In genomic region chr14:94936901-94937321, GRCh38 we compare ENCODE assay signal across 13 cellular contexts.
DNase-seq lines count a peak whose midpoint lies in the region; ATAC-seq and TF ChIP-seq lines count a peak whose summit lies in the region.
"Had no signal": no experiment of that assay in that cellular context is flagged by ENCODE, and none has a peak within 500 bp of the region (broad histone marks: within the 10 kb centered on the region; RNA-seq: fewer than 3 reads in every experiment).

No MANE protein-coding gene starts in this region.

- no peaks in the 10 kb centered on the region for H3K79me2 ChIP-seq in MM.1S (ENCODE audit: low read length)

- H3K4me3 ChIP-seq in adrenal gland (peak overlapping the region in 2 of 4 donors; percentile 10 to 43), right cardiac atrium (ENCODE audit: low read length) (peak overlapping the region; percentile 19), rectal smooth muscle tissue (ENCODE audit: low read length) (peak overlapping the region; percentile 37), MM.1S (ENCODE audit: low read length) (no peak overlapping the region)

- H3K9me3 ChIP-seq in adrenal gland (replicated peaks in 1 of 3) (no peaks in the 10 kb centered on the region), right cardiac atrium (ENCODE audit: control insufficient read depth, low read length) (no peaks in the 10 kb centered on the region), MM.1S (replicated peaks; ENCODE audit: insufficient read depth, low read length) (no peaks in the 10 kb centered on the region)

- H3K4me1 ChIP-seq in adrenal gland (replicated peaks in 1 of 2), result peaks cover 11 to 17% of the 10 kb centered on the region in 2 donors
- no peaks in the 10 kb centered on the region for H3K4me1 ChIP-seq in right cardiac atrium (ENCODE audit: control insufficient read depth, insufficient read depth, low read length)
- H3K4me1 ChIP-seq in rectal smooth muscle tissue (ENCODE audit: control insufficient read depth, insufficient read depth, low read length), result peaks cover 23% of the 10 kb centered on the region
- no peaks in the 10 kb centered on the region for H3K4me1 ChIP-seq in MM.1S (ENCODE audit: low read length)

- no peaks in the 10 kb centered on the region for H3K27me3 ChIP-seq in adrenal gland
- H3K27me3 ChIP-seq in right cardiac atrium (ENCODE audit: control insufficient read depth, insufficient read depth), result no peaks in the 10 kb centered on the region
- no peaks in the 10 kb centered on the region for H3K27me3 ChIP-seq in rectal smooth muscle tissue (ENCODE audit: control insufficient read depth, insufficient read depth, low read length)
- no peaks in the 10 kb centered on the region for H3K27me3 ChIP-seq in MM.1S (replicated peaks; ENCODE audit: insufficient read depth, low read length)

- DNase-seq in AG08395 (ENCODE audit: low spot score) (peak; percentile 34), adrenal gland (peak; percentile 32 to 57 (median 46)), right cardiac atrium (peak; percentile 48 to 84 (median 82)), MV-4-11 (lab: John Stamatoyannopoulos, UW) (no peak), NAMALWA (ENCODE audit: low spot score) (no peak), MM.1S (no peak)
- DNase-seq: ACHN; activated B cell treated with CpG ODN at 0.5 μM for 24 hours; activated T-cell treated with anti-CD3 and anti-CD28 coated beads, Interleukin-2, amount 50 U/mL, for 72 hours; stimulated activated CD4-positive, alpha-beta T cell treated with anti-CD3 and anti-CD28 coated beads, Interleukin-4, amount 100 ng/mL, for 24 hours had no signal

- intact Hi-C loops in adrenal gland (cut with DNase I), result no loop called here
- intact Hi-C loops in right cardiac atrium (cut with DNase I), result no loop called here

- TF ChIP-seq POLR2A in adrenal gland (IDR thresholded peaks at IDR 0.05), result no peak

- ATAC-seq in right cardiac atrium (peak; percentile 53 to 65), GM18511 (IDR thresholded peaks at IDR 0.05; ENCODE audit: unreplicated experiment) (no peak)
- ATAC-seq: activated T-cell treated with anti-CD3 and anti-CD28 coated beads, Interleukin-2, amount 50 U/mL, for 72 hours; esophagus mucosa had no signal

- H3K9me2 ChIP-seq in MM.1S (replicated peaks; ENCODE audit: insufficient read depth, low read length), result no peaks in the 10 kb centered on the region

- H3K9ac ChIP-seq in rectal smooth muscle tissue (ENCODE audit: low read length) (no peak overlapping the region), MM.1S (ENCODE audit: low read length) (no peak overlapping the region)

- H4K20me1 ChIP-seq in MM.1S (ENCODE audit: insufficient read depth, low read length), result no peaks in the 10 kb centered on the region

- 23 to 42% (median 27%) methylated on average over 5 to 16 of the region's 16 CpGs for WGBS in adrenal gland, 4 donors
- WGBS in right cardiac atrium, result 23% methylated on average over 16 of the region's 16 CpGs

- no peak overlapping the region for H3K4me2 ChIP-seq in MM.1S (ENCODE audit: low read depth, low read length)

- no peak overlapping the region for H2AFZ ChIP-seq in MM.1S (ENCODE audit: low read length)

- H3K27ac ChIP-seq in adrenal gland (peak overlapping the region in 3 of 5 donors; percentile 38 to 77 (median 66)), right cardiac atrium (ENCODE audit: low read length) (no peak overlapping the region), rectal smooth muscle tissue (ENCODE audit: low read depth, low read length) (peak overlapping the region; percentile 90), MM.1S (ENCODE audit: low read length) (no peak overlapping the region)

- no peaks in the 10 kb centered on the region for H3F3A ChIP-seq in MM.1S (ENCODE audit: insufficient read depth, low read length)

- no peaks in the 10 kb centered on the region for H3K36me3 ChIP-seq in adrenal gland (replicated peaks in 1 of 2)
- H3K36me3 ChIP-seq in rectal smooth muscle tissue (ENCODE audit: control insufficient read depth, insufficient read depth, low read length), result no peaks in the 10 kb centered on the region
- no peaks in the 10 kb centered on the region for H3K36me3 ChIP-seq in MM.1S (replicated peaks; ENCODE audit: insufficient read depth, low read length)

- TF ChIP-seq CTCF in adrenal gland (IDR thresholded peaks at IDR 0.05), result no peak
- no peak for TF ChIP-seq CTCF in MM.1S (IDR thresholded peaks at IDR 0.05; ENCODE audit: low read length)

Comparison
In these comparisons a context has a peak if more than half of its experiments do, and no peak if none do; other contexts are left out.
1. DNase-seq: peak in AG08395 (single experiment), adrenal gland (7 of 7) and right cardiac atrium (3 of 3); none in MV-4-11 (single experiment), NAMALWA (single experiment) and MM.1S (single experiment).
2. H3K27ac ChIP-seq: peak in adrenal gland (3 of 5) and rectal smooth muscle tissue (single experiment); none in right cardiac atrium (single experiment) and MM.1S (single experiment).